In the genomic region with DNA sequence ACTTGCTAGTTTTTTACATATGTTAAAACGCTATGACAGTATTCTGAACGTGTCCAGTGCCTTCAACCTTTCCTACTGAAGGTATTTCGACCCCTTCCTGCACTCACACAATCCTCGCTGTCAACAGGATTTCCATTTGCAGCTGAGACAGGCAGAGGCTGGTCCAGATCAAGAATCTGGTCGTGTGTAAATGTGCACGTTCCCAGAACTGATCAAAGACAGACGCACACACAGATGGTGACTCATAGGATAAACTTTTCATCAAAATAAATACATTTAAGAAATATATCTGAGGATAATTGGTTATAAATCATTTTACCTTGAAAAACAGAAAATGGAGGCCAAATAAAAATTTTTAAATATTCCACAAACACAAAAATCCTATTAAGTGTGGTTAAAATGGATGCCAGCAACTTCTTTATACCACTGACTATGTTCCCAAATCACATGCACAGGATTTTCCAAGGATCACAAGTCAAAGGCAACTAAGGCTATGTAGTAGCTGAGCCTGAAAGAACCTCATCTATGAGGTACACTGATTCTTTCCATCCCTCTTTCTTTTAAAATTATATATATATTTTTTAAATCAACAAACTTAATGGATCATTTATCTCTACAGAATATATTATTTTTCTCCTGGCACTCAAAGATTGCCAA, we compare ENCODE assay signal across 17 cellular contexts.
DNase-seq lines count a peak whose midpoint lies in the region; ATAC-seq, FAIRE-seq and TF ChIP-seq lines count a peak whose summit lies in the region.
"Had no signal": no experiment of that assay in that cellular context is flagged by ENCODE, and none has a peak within 500 bp of the region (broad histone marks: within the 10 kb centered on the region; RNA-seq: fewer than 3 reads in every experiment).

No MANE protein-coding gene starts in this region.

- peak; percentile 65 for FAIRE-seq in keratinocyte (lab: Jason Lieb, UNC)
- FAIRE-seq: G401.6 had no signal

- no peak for TF ChIP-seq CTCF in right atrium auricular region (IDR thresholded peaks at IDR 0.05)
- no peak for TF ChIP-seq CTCF in esophagus muscularis mucosa (IDR thresholded peaks at IDR 0.05)
- no peak for TF ChIP-seq CTCF in keratinocyte (optimal IDR thresholded peaks at IDR 0.05 in 1 of 3, IDR thresholded peaks at IDR 0.05 in 1 of 3, conservative IDR thresholded peaks at IDR 0.05 in 1 of 3; ENCODE audit: extremely low read depth in 1 of 3, insufficient read depth in 2 of 3, low read length in 3 of 3)

- H3K4me1 Mint-ChIP-seq in activated CD4-positive, alpha-beta T cell treated with anti-CD3 and anti-CD28 coated beads, Interleukin-2, amount 10 ng/mL, durations not matched to agents 24 days and 14 days = no peaks in the 10 kb centered on the region

- dilution Hi-C loops in keratinocyte (cut with MboI; ENCODE audit: extremely low pct_ligation_motif_present, low sequenced_read_pairs) = no loop called here

- peaks cover 3% of the 10 kb centered on the region for H3K27me3 Mint-ChIP-seq in activated CD4-positive, alpha-beta T cell treated with anti-CD3 and anti-CD28 coated beads, Interleukin-2, amount 10 ng/mL, durations not matched to agents 24 days and 14 days

- H3K4me2 ChIP-seq in keratinocyte (ENCODE audit: control insufficient read depth, extremely low read depth, insufficient read depth, low read depth, low read length) = peak overlapping the region; percentile 58

- H3K9me1 ChIP-seq in keratinocyte (ENCODE audit: control insufficient read depth, extremely low read depth, insufficient read depth, low read length) = no peaks in the 10 kb centered on the region

- intact Hi-C loops in Right ventricle myocardium superior (cut with DNase I) = no loop called here
- intact Hi-C loops in esophagus muscularis mucosa (cut with DNase I) = no loop called here
- intact Hi-C loops in activated CD4-positive, alpha-beta T cell treated with anti-CD3 and anti-CD28 coated beads, Interleukin-2, amount 10 ng/mL, durations not matched to agents 24 days and 14 days (cut with micrococcal nuclease) = no loop called here

- no peak overlapping the region for H3K4me3 Mint-ChIP-seq in activated CD4-positive, alpha-beta T cell treated with anti-CD3 and anti-CD28 coated beads, Interleukin-2, amount 10 ng/mL, durations not matched to agents 24 days and 14 days

- peak overlapping the region in 1 of 2 donors; percentile 81 for H3K27ac ChIP-seq in right atrium auricular region
- H3K27ac ChIP-seq in esophagus muscularis mucosa (replicated peaks in 1 of 4) = peak overlapping the region; percentile 49 to 74 (median 56)
- peak overlapping the region; percentile 25 for H3K27ac ChIP-seq in keratinocyte (ENCODE audit: control insufficient read depth, insufficient read depth, low read length)
- no peak overlapping the region for H3K27ac ChIP-seq in SJCRH30
- H3K27ac ChIP-seq: prostate gland, tibial nerve had no signal

- H2AFZ ChIP-seq in keratinocyte (ENCODE audit: control insufficient read depth, low read length) = peak overlapping the region; percentile 34

- H3K4me1 ChIP-seq in right atrium auricular region = peaks cover 0 to 7% of the 10 kb centered on the region in 2 donors
- H3K4me1 ChIP-seq in esophagus muscularis mucosa = peaks cover 7 to 28% (median 20%) of the 10 kb centered on the region in 4 donors
- peaks cover 14% of the 10 kb centered on the region for H3K4me1 ChIP-seq in keratinocyte (ENCODE audit: control insufficient read depth, extremely low read depth, insufficient read depth, low read length)
- no peaks in the 10 kb centered on the region for H3K4me1 ChIP-seq in SJCRH30
- H3K4me1 ChIP-seq: prostate gland, tibial nerve had no signal

- no peaks in the 10 kb centered on the region for H3K79me2 ChIP-seq in keratinocyte (ENCODE audit: control insufficient read depth, insufficient read depth, low read length)

- H3K9me3 ChIP-seq in right atrium auricular region (no peaks in the 10 kb centered on the region), esophagus muscularis mucosa (no peaks in the 10 kb centered on the region), keratinocyte (ENCODE audit: control insufficient read depth, low read depth, low read length) (peaks cover 3% of the 10 kb centered on the region), SJCRH30 (replicated peaks) (no peaks in the 10 kb centered on the region; the same call in 1 of the 2 replicates)
- H3K9me3 ChIP-seq: prostate gland had no signal

- ATAC-seq in Right ventricle myocardium superior (ENCODE audit: poor library complexity) (peak; percentile 78), HG02840 (IDR thresholded peaks at IDR 0.05; ENCODE audit: low FRiP score, unreplicated experiment) (no peak), GM18870 (IDR thresholded peaks at IDR 0.05; ENCODE audit: unreplicated experiment) (no peak)

- H3K36me3 ChIP-seq in right atrium auricular region (no peaks in the 10 kb centered on the region), esophagus muscularis mucosa (no peaks in the 10 kb centered on the region), keratinocyte (ENCODE audit: control insufficient read depth in 2 of 2, extremely low read depth in 1 of 2, insufficient read depth in 2 of 2, low read length in 2 of 2) (no peaks in the 10 kb centered on the region), SJCRH30 (no peaks in the 10 kb centered on the region)
- H3K36me3 ChIP-seq: prostate gland had no signal

- DNase-seq in Right ventricle myocardium superior (no peak), right atrium auricular region (ENCODE audit: low spot score) (no peak), esophagus muscularis mucosa (ENCODE audit: extremely low spot score) (no peak), keratinocyte (ENCODE audit: low read depth, low spot score) (no peak), SJCRH30 (no peak)
- DNase-seq in activated CD4-positive, alpha-beta T cell treated with anti-CD3 and anti-CD28 coated beads, Interleukin-2, amount 10 ng/mL, durations not matched to agents 24 days and 14 days = no peak
- DNase-seq: activated CD4-positive, alpha-beta T cell treated with anti-CD3 and anti-CD28 coated beads, Interleukin-2, amount 50 U/mL, for 4 hours; anterior cingulate cortex; effector memory CD4-positive, alpha-beta T cell; NCI-H2081 treated with DMSO at 0.1 percent for 48 hours; stimulated activated CD4-positive, alpha-beta T cell treated with anti-CD3 and anti-CD28 coated beads, Interleukin-2, amount 100 ng/mL, for 24 hours; stimulated activated CD8-positive, alpha-beta memory T cell treated with anti-CD3 and anti-CD28 coated beads, Interleukin-4, amount 100 ng/mL, for 48 hours had no signal

- H3K9ac ChIP-seq in keratinocyte (ENCODE audit: control insufficient read depth, extremely low read depth, insufficient read depth, low read length) = no peak overlapping the region

- TF ChIP-seq EP300 in esophagus muscularis mucosa (IDR thresholded peaks at IDR 0.05) = no peak

- no peaks in the 10 kb centered on the region for H3K36me3 Mint-ChIP-seq in activated CD4-positive, alpha-beta T cell treated with anti-CD3 and anti-CD28 coated beads, Interleukin-2, amount 10 ng/mL, durations not matched to agents 24 days and 14 days (ENCODE audit: low read depth)

- no peak overlapping the region for H3K4me3 ChIP-seq in right atrium auricular region
- H3K4me3 ChIP-seq in esophagus muscularis mucosa = no peak overlapping the region
- H3K4me3 ChIP-seq in keratinocyte (ENCODE audit: control insufficient read depth in 2 of 3, extremely low read depth in 1 of 3, insufficient read depth in 2 of 3, low read depth in 1 of 3, low read length in 3 of 3) = no peak overlapping the region
- no peak overlapping the region for H3K4me3 ChIP-seq in SJCRH30
- H3K4me3 ChIP-seq: prostate gland, tibial nerve had no signal

- no peak overlapping the region for H3K27ac Mint-ChIP-seq in activated CD4-positive, alpha-beta T cell treated with anti-CD3 and anti-CD28 coated beads, Interleukin-2, amount 10 ng/mL, durations not matched to agents 24 days and 14 days

- no peaks in the 10 kb centered on the region for H3K9me3 Mint-ChIP-seq in activated CD4-positive, alpha-beta T cell treated with anti-CD3 and anti-CD28 coated beads, Interleukin-2, amount 10 ng/mL, durations not matched to agents 24 days and 14 days

- WGBS in esophagus muscularis mucosa = 26% methylated on average over 7 of the region's 7 CpGs

- H3K27me3 ChIP-seq in right atrium auricular region = no peaks in the 10 kb centered on the region
- H3K27me3 ChIP-seq in esophagus muscularis mucosa = no peaks in the 10 kb centered on the region
- H3K27me3 ChIP-seq in keratinocyte (ENCODE audit: control insufficient read depth, extremely low read depth, insufficient read depth, low read length) = no peaks in the 10 kb centered on the region
- no peaks in the 10 kb centered on the region for H3K27me3 ChIP-seq in SJCRH30
- H3K27me3 ChIP-seq: tibial nerve had no signal

- no peaks in the 10 kb centered on the region for H4K20me1 ChIP-seq in keratinocyte (ENCODE audit: control insufficient read depth, extremely low read depth, insufficient read depth, low read length)

- no peak for TF ChIP-seq POLR2A in esophagus muscularis mucosa (IDR thresholded peaks at IDR 0.05; ENCODE audit: low read depth)
